Comparison of ENCODE assay signal across 15 cellular contexts in genomic region chr10:73797324-73798025, GRCh38.
"Had no signal": no experiment of that assay in that cellular context is flagged by ENCODE, and none has a peak within 500 bp of the region (broad histone marks: within the 10 kb centered on the region; RNA-seq: fewer than 3 reads in every experiment).

No MANE protein-coding gene starts in this region.

- H3K36me3 ChIP-seq: neural progenitor cell had no signal

- H3K27me3 ChIP-seq: ascending aorta, gastrocnemius medialis, neural progenitor cell, SJCRH30 had no signal

- H3K27me3 Mint-ChIP-seq: activated naive CD8-positive, alpha-beta T cell treated with anti-CD3 and anti-CD28 coated beads, Interleukin-2, amount 10 ng/mL, durations not matched to agents 7 days and 5 days had no signal

- H3K4me1 Mint-ChIP-seq: neural progenitor cell had no signal

- ATAC-seq: gastrocnemius medialis, right cardiac atrium had no signal

- H3K4me1 ChIP-seq: ascending aorta, gastrocnemius medialis, left ventricle myocardium inferior, neural progenitor cell, SJCRH30 had no signal

- H3K27ac ChIP-seq: ascending aorta, gastrocnemius medialis, left ventricle myocardium inferior, neural progenitor cell, SJCRH30 had no signal

- H3K4me2 ChIP-seq: neural progenitor cell had no signal

- DNase-seq: activated CD4-positive, alpha-beta T cell treated with anti-CD3 and anti-CD28 coated beads, Interleukin-2, amount 50 U/mL, for 4 hours; activated CD4-positive, CD25-positive, alpha-beta regulatory T cell treated with anti-CD3 and anti-CD28 coated beads, Interleukin-2, amount 50 U/mL, for 72 hours; activated CD8-positive, alpha-beta memory T cell treated with anti-CD3 and anti-CD28 coated beads, Interleukin-2, amount 50 U/mL, for 48 hours; activated naive CD8-positive, alpha-beta T cell treated with anti-CD3 and anti-CD28 coated beads, Interleukin-2, amount 10 ng/mL, durations not matched to agents 7 days and 5 days; gastrocnemius medialis; left ventricle myocardium inferior; mesenchymal stem cell; posterior cingulate gyrus; right cardiac atrium; SJCRH30; stimulated activated naive CD4-positive, alpha-beta T cell treated with Interleukin-2 at 50 U/mL for 16 hours; trophoblast cell had no signal

- H3K9ac ChIP-seq: neural progenitor cell had no signal

- H2AFZ ChIP-seq: neural progenitor cell had no signal

- H3K4me3 Mint-ChIP-seq: activated naive CD8-positive, alpha-beta T cell treated with anti-CD3 and anti-CD28 coated beads, Interleukin-2, amount 10 ng/mL, durations not matched to agents 7 days and 5 days; neural progenitor cell; T-helper 2 cell treated with Interferon-gamma antibody and Interleukin-4, amounts not matched to agents 5 μg/mL and 100 μg/mL, for 36 hours had no signal

- H3K9me3 ChIP-seq: ascending aorta, gastrocnemius medialis, left ventricle myocardium inferior, SJCRH30 had no signal

- H3K9me3 Mint-ChIP-seq: activated naive CD8-positive, alpha-beta T cell treated with anti-CD3 and anti-CD28 coated beads, Interleukin-2, amount 10 ng/mL, durations not matched to agents 7 days and 5 days; neural progenitor cell; T-helper 2 cell treated with Interferon-gamma antibody and Interleukin-4, amounts not matched to agents 5 μg/mL and 100 μg/mL, for 36 hours had no signal

- H3K27ac Mint-ChIP-seq: neural progenitor cell; T-helper 2 cell treated with Interferon-gamma antibody and Interleukin-4, amounts not matched to agents 5 μg/mL and 100 μg/mL, for 36 hours had no signal

- H3K4me3 ChIP-seq: ascending aorta, gastrocnemius medialis, left ventricle myocardium inferior, neural progenitor cell, SJCRH30 had no signal
